Comparison of ENCODE assay signal across 2 cellular contexts in the genomic region with DNA sequence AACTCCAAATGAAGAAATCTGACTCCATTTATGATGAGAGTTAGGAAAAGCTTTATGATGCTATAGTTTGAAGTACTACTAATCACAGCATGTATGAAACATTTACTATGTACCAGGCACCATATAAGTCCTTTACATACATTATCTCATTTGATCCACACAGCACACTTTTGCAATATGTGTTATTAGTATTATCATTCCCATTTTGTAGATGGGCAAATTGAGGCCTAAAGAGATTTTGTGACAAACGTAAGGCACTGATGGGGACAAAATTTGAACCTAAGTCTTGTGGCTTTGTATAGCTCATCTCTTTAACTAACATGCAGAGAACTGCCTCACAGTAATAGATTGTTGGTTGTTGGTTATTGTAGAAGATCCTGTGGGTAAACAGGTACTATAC.
TF ChIP-seq lines count a peak whose summit lies in the region.

No MANE protein-coding gene starts in this region.

TF ChIP-seq in HepG2, 621 proteins besides CTCF, POLR2A, EP300 and RAD21:
- TF ChIP-seq, protein P1, sequence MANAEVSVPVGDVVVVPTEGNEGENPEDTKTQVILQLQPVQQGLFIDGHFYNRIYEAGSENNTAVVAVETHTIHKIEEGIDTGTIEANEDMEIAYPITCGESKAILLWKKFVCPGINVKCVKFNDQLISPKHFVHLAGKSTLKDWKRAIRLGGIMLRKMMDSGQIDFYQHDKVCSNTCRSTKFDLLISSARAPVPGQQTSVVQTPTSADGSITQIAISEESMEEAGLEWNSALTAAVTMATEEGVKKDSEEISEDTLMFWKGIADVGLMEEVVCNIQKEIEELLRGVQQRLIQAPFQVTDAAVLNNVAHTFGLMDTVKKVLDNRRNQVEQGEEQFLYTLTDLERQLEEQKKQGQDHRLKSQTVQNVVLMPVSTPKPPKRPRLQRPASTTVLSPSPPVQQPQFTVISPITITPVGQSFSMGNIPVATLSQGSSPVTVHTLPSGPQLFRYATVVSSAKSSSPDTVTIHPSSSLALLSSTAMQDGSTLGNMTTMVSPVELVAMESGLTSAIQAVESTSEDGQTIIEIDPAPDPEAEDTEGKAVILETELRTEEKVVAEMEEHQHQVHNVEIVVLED (CRISPR knock-in tag; IDR thresholded peaks at IDR 0.05; ENCODE audit: borderline replicate concordance): no peak
- TF ChIP-seq ZC3H13 (CRISPR knock-in tag; IDR thresholded peaks at IDR 0.05) (no peak), ZNF549 (CRISPR knock-in tag; IDR thresholded peaks at IDR 0.05) (no peak), MYC (CRISPR knock-in tag; IDR thresholded peaks at IDR 0.05; ENCODE audit: borderline replicate concordance) (no peak), ZNF619 (CRISPR knock-in tag; IDR thresholded peaks at IDR 0.05) (no peak), ZNF629 (CRISPR knock-in tag; conservative IDR thresholded peaks at IDR 0.05) (peak; percentile 67; the same call in 1 of the 2 replicates)
TF ChIP-seq in HepG2: peak in this region for 1.

TF ChIP-seq in H1, 55 proteins besides CTCF, POLR2A, EP300 and RAD21:
- TF ChIP-seq JUN (IDR thresholded peaks at IDR 0.05; ENCODE audit: low read depth, low read length) (no peak), RXRA (IDR thresholded peaks at IDR 0.05; ENCODE audit: insufficient read depth, low read depth, low read length) (no peak), BACH1 (IDR thresholded peaks at IDR 0.05; ENCODE audit: low read length) (no peak), KDM1A (IDR thresholded peaks at IDR 0.05; ENCODE audit: borderline replicate concordance, low read length) (peak; percentile 81), GTF2F1 (IDR thresholded peaks at IDR 0.05; ENCODE audit: borderline replicate concordance, low read depth, low read length) (no peak), NANOG (IDR thresholded peaks at IDR 0.05; ENCODE audit: insufficient read depth, low read depth, low read length, poor library complexity, severe bottlenecking) (no peak)
